ENCODE assay signal across 18 cellular contexts in genomic region chr17:66811683-66812054, GRCh38. TPM values are rescaled to one million over a fixed set of nuclear protein-coding genes. Genes with fewer than 3 reads are reported as not detected.
A peak's percentile ranks its signal among the peaks of the same experiment; 100 is the strongest.
DNase-seq lines count a peak whose midpoint lies in the region; ATAC-seq and TF ChIP-seq lines count a peak whose summit lies in the region.
"Had no signal": no experiment of that assay in that cellular context is flagged by ENCODE, and none has a peak within 500 bp of the region (broad histone marks: within the 10 kb centered on the region; RNA-seq: fewer than 3 reads in every experiment).

No MANE protein-coding gene starts in this region.

- H3K18ac ChIP-seq in neuronal stem cell (ENCODE audit: low read length) = no peak overlapping the region

- H3K36me3 Mint-ChIP-seq in endodermal cell (ENCODE audit: low read depth) = no peaks in the 10 kb centered on the region
- H3K36me3 Mint-ChIP-seq: IgD-negative memory B cell had no signal

- H3K9ac ChIP-seq in BLaER1 = no peak overlapping the region
- H3K9ac ChIP-seq in endodermal cell (ENCODE audit: extremely low read depth, low read length, poor library complexity, severe bottlenecking) = no peak overlapping the region
- H3K9ac ChIP-seq in neuronal stem cell (ENCODE audit: low read depth, low read length, poor library complexity) = no peak overlapping the region

- ATAC-seq in HG03565 (IDR thresholded peaks at IDR 0.05; ENCODE audit: unreplicated experiment) = no peak
- ATAC-seq in HG02571 (IDR thresholded peaks at IDR 0.05; ENCODE audit: unreplicated experiment) = no peak

- H3K4ac ChIP-seq in neuronal stem cell (ENCODE audit: low read length) = no peak overlapping the region

- no peaks in the 10 kb centered on the region for H3K79me1 ChIP-seq in neuronal stem cell (ENCODE audit: low read depth, low read length)

- no peak overlapping the region for H2BK5ac ChIP-seq in neuronal stem cell (ENCODE audit: low read length)

- H2BK120ac ChIP-seq in neuronal stem cell (ENCODE audit: low read depth, low read length) = no peak overlapping the region

- no peaks in the 10 kb centered on the region for H4K20me1 ChIP-seq in BLaER1

- 92% methylated on average over 6 to 9 of the region's 9 CpGs for WGBS in endodermal cell (ENCODE audit: insufficient coverage in 1 of 2, insufficient read length in 1 of 2), 2 experiments
- no CpG with 5 or more reads among the region's 9 CpGs for WGBS in neuronal stem cell (ENCODE audit: extremely low coverage in 2 of 2, insufficient read length in 2 of 2, insufficient replicate concordance in 1 of 2), 2 donors

- TF ChIP-seq CTCF in endodermal cell (conservative IDR thresholded peaks at IDR 0.05) = no peak

- H3K36me3 ChIP-seq in BLaER1 (no peaks in the 10 kb centered on the region), endodermal cell (ENCODE audit: control insufficient read depth, insufficient read depth, low read length) (no peaks in the 10 kb centered on the region), neuronal stem cell (replicated peaks in 1 of 2; ENCODE audit: control insufficient read depth in 2 of 2, insufficient read depth in 2 of 2, low read length in 2 of 2) (no peaks in the 10 kb centered on the region)

- H4K91ac ChIP-seq in neuronal stem cell (ENCODE audit: low read depth, low read length, poor library complexity) = no peak overlapping the region

- peaks cover 2% of the 10 kb centered on the region for H3K4me1 Mint-ChIP-seq in endodermal cell
- H3K4me1 Mint-ChIP-seq: IgD-negative memory B cell had no signal

- H2AFZ ChIP-seq in neuronal stem cell (ENCODE audit: low read length) = peak overlapping the region; percentile 43

- no peak overlapping the region for H3K27ac ChIP-seq in BLaER1
- H3K27ac ChIP-seq in endodermal cell (ENCODE audit: low read depth, low read length) = no peak overlapping the region
- H3K27ac ChIP-seq in neuronal stem cell (replicated peaks; ENCODE audit: low read length) = no peak overlapping the region

- no peaks in the 10 kb centered on the region for H3K27me3 ChIP-seq in BLaER1
- no peaks in the 10 kb centered on the region for H3K27me3 ChIP-seq in endodermal cell (ENCODE audit: control insufficient read depth, insufficient read depth, low read length, poor library complexity, severe bottlenecking)
- H3K27me3 ChIP-seq in neuronal stem cell (ENCODE audit: control insufficient read depth in 3 of 3, insufficient read depth in 3 of 3, low read depth in 1 of 3, low read length in 3 of 3) = no peaks in the 10 kb centered on the region

- H3K4me3 Mint-ChIP-seq in endodermal cell = no peak overlapping the region
- H3K4me3 Mint-ChIP-seq: CD4-positive, alpha-beta T cell; HFFc6; IgD-negative memory B cell had no signal

- H3K9me3 ChIP-seq in BLaER1 = peaks cover 5% of the 10 kb centered on the region; the same call in 1 of the 2 replicates
- no peaks in the 10 kb centered on the region for H3K9me3 ChIP-seq in endodermal cell (ENCODE audit: control insufficient read depth, low read length)
- H3K9me3 ChIP-seq in neuronal stem cell (replicated peaks in 1 of 2; ENCODE audit: control insufficient read depth in 2 of 2, insufficient read depth in 1 of 2, low read depth in 1 of 2, low read length in 2 of 2) = no peaks in the 10 kb centered on the region

- no peaks in the 10 kb centered on the region for H3K9me3 Mint-ChIP-seq in endodermal cell
- H3K9me3 Mint-ChIP-seq: CD4-positive, alpha-beta T cell had no signal

- H3K14ac ChIP-seq in neuronal stem cell (ENCODE audit: low read length) = peak overlapping the region; percentile 26

- H3K4me2 ChIP-seq in BLaER1 = peak overlapping the region; percentile 47; the same call in 1 of the 2 replicates
- no peak overlapping the region for H3K4me2 ChIP-seq in neuronal stem cell (ENCODE audit: insufficient read depth, low read length, poor library complexity, severe bottlenecking)

- no peak overlapping the region for H3K27ac Mint-ChIP-seq in endodermal cell
- H3K27ac Mint-ChIP-seq: CD4-positive, alpha-beta T cell; HFFc6; IgD-negative memory B cell had no signal

- H3K23ac ChIP-seq in neuronal stem cell (ENCODE audit: low read depth, low read length, poor library complexity) = peak overlapping the region; percentile 5

- H3K27me3 Mint-ChIP-seq in endodermal cell (ENCODE audit: insufficient read depth) = no peaks in the 10 kb centered on the region
- H3K27me3 Mint-ChIP-seq: CD4-positive, alpha-beta T cell had no signal

- no peak overlapping the region for H2AK5ac ChIP-seq in neuronal stem cell (ENCODE audit: low read depth, low read length)

- H4K8ac ChIP-seq in neuronal stem cell (ENCODE audit: low read depth, low read length) = no peak overlapping the region

- H3K4me3 ChIP-seq in BLaER1 (no peak overlapping the region), endodermal cell (ENCODE audit: low read length) (no peak overlapping the region), neuronal stem cell (ENCODE audit: low read length in 2 of 2) (no peak overlapping the region)

- peak; percentile 5 for DNase-seq in GDM1 (lab: John Stamatoyannopoulos, UW)
- peak; percentile 39 for DNase-seq in endodermal cell
- no peak for DNase-seq in neuronal stem cell (ENCODE audit: low spot score)
- no peak for DNase-seq in cortex of kidney (lab: John Stamatoyannopoulos, UW)
- DNase-seq: ACHN; C1 segment of cervical spinal cord; CD4-positive, alpha-beta T cell; DMS79; EL; HCEC 1CT; HFFc6; KG1 had no signal

- H2BK15ac ChIP-seq in neuronal stem cell (ENCODE audit: low read length) = no peak overlapping the region

- peaks cover 71% of the 10 kb centered on the region for H3K4me1 ChIP-seq in BLaER1
- H3K4me1 ChIP-seq in endodermal cell (ENCODE audit: control insufficient read depth, insufficient read depth, low read length) = no peaks in the 10 kb centered on the region
- peaks cover 0 to 22% of the 10 kb centered on the region in 2 donors for H3K4me1 ChIP-seq in neuronal stem cell (ENCODE audit: control insufficient read depth in 2 of 2, insufficient read depth in 1 of 2, low read depth in 1 of 2, low read length in 2 of 2)

- no peak overlapping the region for H2BK12ac ChIP-seq in neuronal stem cell (ENCODE audit: low read length)

RNA-seq across cellular contexts. Expression of gene CACNG5, which starts 23.2 kb away (rescaled TPM):
- total RNA-seq in endodermal cell = 1 to 10 TPM in 1 of 2 donors, not detected in 1; 1.8 TPM
- polyA plus RNA-seq in endodermal cell (2013, experiment 1 of 2) = 0.36 TPM
- not detected for polyA plus RNA-seq in endodermal cell (2013, experiment 2 of 2)
- not detected for polyA plus RNA-seq in neuronal stem cell (2013, experiment 1 of 2)
- not detected for polyA plus RNA-seq in neuronal stem cell (2013, experiment 2 of 2)
- total RNA-seq: A172; CD4-positive, alpha-beta T cell; HFFc6; HT-29 had no signal
- polyA plus RNA-seq: IgD-negative memory B cell had no signal

Comparison
In these comparisons a context has a peak if more than half of its experiments do, and no peak if none do; other contexts are left out.
1. DNase-seq: peak in GDM1 (single experiment) and endodermal cell (single experiment); none in neuronal stem cell (single experiment) and cortex of kidney (single experiment).